Comparison of ENCODE assay signal across 9 cellular contexts in the genomic region with DNA sequence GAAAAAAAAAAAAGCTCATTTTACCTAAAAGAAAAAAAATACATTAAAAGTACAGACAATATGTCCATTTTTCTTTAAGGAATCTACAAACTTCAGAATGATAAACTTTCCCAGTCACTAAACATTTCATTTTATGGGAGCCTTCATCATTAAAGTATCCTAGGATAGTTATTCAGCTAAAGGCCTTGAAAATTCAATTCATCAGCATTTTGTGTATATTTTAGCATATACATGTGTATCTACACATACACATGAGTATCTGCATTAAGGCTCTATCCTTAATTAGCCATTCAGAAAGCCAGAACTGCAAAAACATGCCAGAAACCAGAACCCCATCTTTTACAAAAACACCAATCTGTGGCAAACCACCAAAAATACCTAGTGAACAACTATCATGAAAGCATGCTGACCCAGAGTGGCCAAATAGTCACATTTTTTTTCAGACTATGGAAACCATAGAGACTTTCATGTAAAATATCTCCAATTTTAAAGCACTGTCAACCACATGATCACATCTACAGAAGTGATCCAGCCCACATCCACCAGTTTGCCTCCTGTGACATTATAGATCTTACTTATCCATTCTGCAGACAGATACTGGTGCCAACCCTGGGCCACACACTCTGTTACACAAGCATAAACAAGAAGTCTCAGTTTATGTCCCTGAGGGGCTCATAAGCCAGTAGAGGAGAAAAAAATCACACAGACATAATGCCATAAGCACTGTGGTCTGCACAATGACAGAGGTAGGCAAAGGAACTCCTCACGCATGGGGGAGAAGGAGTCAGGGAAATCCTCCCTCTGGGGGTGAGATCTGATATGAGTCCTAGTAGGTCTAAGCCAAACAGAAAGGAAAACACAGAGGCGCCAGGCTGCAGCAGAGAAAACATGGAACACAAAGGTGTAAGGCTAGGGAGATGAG.
DNase-seq lines count a peak whose midpoint lies in the region; ATAC-seq and TF ChIP-seq lines count a peak whose summit lies in the region.
"Had no signal": no experiment of that assay in that cellular context is flagged by ENCODE, and none has a peak within 500 bp of the region (broad histone marks: within the 10 kb centered on the region; RNA-seq: fewer than 3 reads in every experiment).

No MANE protein-coding gene starts in this region.

- peaks cover 0 to 7% (median 0%) of the 10 kb centered on the region in 11 experiments; a peak in 5 of 22 replicates for H3K9me3 ChIP-seq in BLaER1 treated with 17β-estradiol and CSF1 and Interleukin-3, amounts not matched to agents 10 nM and 100 nM (replicated peaks in 1 of 11)
- H3K9me3 ChIP-seq: right lobe of liver had no signal

- peaks cover 88% of the 10 kb centered on the region for H3K79me2 ChIP-seq in KMS-11 (ENCODE audit: insufficient read depth, low read depth)

- H3K27ac ChIP-seq in BLaER1 treated with 17β-estradiol and CSF1 and Interleukin-3, amounts not matched to agents 10 nM and 100 nM: no peak overlapping the region
- H3K27ac ChIP-seq in KMS-11: peak overlapping the region; percentile 84
- H3K27ac ChIP-seq: right lobe of liver had no signal

- ATAC-seq in GM18909 (IDR thresholded peaks at IDR 0.05; ENCODE audit: poor library complexity, unreplicated experiment) (peak; percentile 45), GM18873 (IDR thresholded peaks at IDR 0.05; ENCODE audit: low FRiP score, unreplicated experiment) (no peak), omental fat pad (ENCODE audit: low FRiP score) (no peak)

- peaks cover 5 to 26% (median 14%) of the 10 kb centered on the region in 10 experiments; a peak in 15 of 20 replicates for H3K4me1 ChIP-seq in BLaER1 treated with 17β-estradiol and CSF1 and Interleukin-3, amounts not matched to agents 10 nM and 100 nM
- peaks cover 98% of the 10 kb centered on the region for H3K4me1 ChIP-seq in KMS-11 (ENCODE audit: low read depth, poor library complexity, severe bottlenecking)
- H3K4me1 ChIP-seq: right lobe of liver had no signal

- peak overlapping the region in 8 of 11 experiments; percentile 6 to 57 (median 36); a peak in 15 of 22 replicates for H3K4me2 ChIP-seq in BLaER1 treated with 17β-estradiol and CSF1 and Interleukin-3, amounts not matched to agents 10 nM and 100 nM
- peak overlapping the region; percentile 75 for H3K4me2 ChIP-seq in KMS-11

- no peak overlapping the region for H3K9ac ChIP-seq in BLaER1 treated with 17β-estradiol and CSF1 and Interleukin-3, amounts not matched to agents 10 nM and 100 nM
- peak overlapping the region; percentile 43; the same call in 1 of the 2 replicates for H3K9ac ChIP-seq in KMS-11

- peaks cover 16 to 100% (median 66%) of the 10 kb centered on the region in 11 experiments; a peak in 18 of 22 replicates for H4K20me1 ChIP-seq in BLaER1 treated with 17β-estradiol and CSF1 and Interleukin-3, amounts not matched to agents 10 nM and 100 nM
- H4K20me1 ChIP-seq in KMS-11 (ENCODE audit: insufficient read depth): no peaks in the 10 kb centered on the region

- TF ChIP-seq CTCF in KMS-11 (conservative IDR thresholded peaks at IDR 0.05; ENCODE audit: low read depth, low read length) (peak; percentile 48), choroid plexus epithelial cell (conservative IDR thresholded peaks at IDR 0.05; ENCODE audit: low read depth, low read length) (no peak), omental fat pad (IDR thresholded peaks at IDR 0.05) (no peak)

- H3K36me3 ChIP-seq in BLaER1 treated with 17β-estradiol and CSF1 and Interleukin-3, amounts not matched to agents 10 nM and 100 nM: peaks cover 0 to 12% (median 0%) of the 10 kb centered on the region in 11 experiments; a peak in 5 of 22 replicates
- H3K36me3 ChIP-seq in KMS-11 (ENCODE audit: insufficient read depth): no peaks in the 10 kb centered on the region
- H3K36me3 ChIP-seq: right lobe of liver had no signal

- no peaks in the 10 kb centered on the region for H3K27me3 ChIP-seq in BLaER1 treated with 17β-estradiol and CSF1 and Interleukin-3, amounts not matched to agents 10 nM and 100 nM
- H3K27me3 ChIP-seq in KMS-11 (ENCODE audit: insufficient read depth, low read depth): no peaks in the 10 kb centered on the region
- H3K27me3 ChIP-seq: right lobe of liver had no signal

- no peak overlapping the region for H2AFZ ChIP-seq in KMS-11 (ENCODE audit: low read depth)

- DNase-seq in choroid plexus epithelial cell (ENCODE audit: low read depth): peak; percentile 20
- no peak for DNase-seq in omental fat pad (ENCODE audit: low spot score)
- DNase-seq in NCI-H748 treated with DMSO at 0.1 percent for 48 hours (lab: John Stamatoyannopoulos, UW): no peak
- DNase-seq in activated CD4-positive, CD25-positive, alpha-beta regulatory T cell (lab: John Stamatoyannopoulos, UW): no peak
- DNase-seq: right lobe of liver had no signal

- H3K4me3 ChIP-seq in BLaER1 treated with 17β-estradiol and CSF1 and Interleukin-3, amounts not matched to agents 10 nM and 100 nM: no peak overlapping the region
- H3K4me3 ChIP-seq in KMS-11 (IDR thresholded peaks at IDR 0.05; ENCODE audit: insufficient read depth, low read depth, low read length) (no peak overlapping the region), choroid plexus epithelial cell (ENCODE audit: low read depth, low read length) (no peak overlapping the region)
- H3K4me3 ChIP-seq: right lobe of liver had no signal
